17 cellular contexts compared by ENCODE assay signal in genomic region chr14:95040723-95041476, GRCh38.
DNase-seq lines count a peak whose midpoint lies in the region; ATAC-seq and TF ChIP-seq lines count a peak whose summit lies in the region.
"Had no signal": no experiment of that assay in that cellular context is flagged by ENCODE, and none has a peak within 500 bp of the region (broad histone marks: within the 10 kb centered on the region; RNA-seq: fewer than 3 reads in every experiment).

No MANE protein-coding gene starts in this region.

- DNase-seq in GM23248 (peak; percentile 9), adipocyte (ENCODE audit: low read depth) (peak; percentile 10), islet precursor cell (peak; percentile 21), spleen (peak; percentile 32), NCI-H2196 treated with DMSO at 0.1 percent for 48 hours (lab: John Stamatoyannopoulos, UW; ENCODE audit: unreplicated experiment) (no peak), NOMO-1 (lab: John Stamatoyannopoulos, UW; ENCODE audit: unreplicated experiment in 2 of 2) (no peak)
- DNase-seq: anterior cingulate cortex; NCI-H1092; NCI-H226; PC-3; stimulated activated naive CD4-positive, alpha-beta T cell treated with Interleukin-2 at 50 U/mL for 16 hours had no signal

- intact Hi-C loops in spleen (cut with DNase I; ENCODE audit: low total_unique reads), result no loop called here

- H3F3A ChIP-seq in GM23248 (ENCODE audit: insufficient read depth), result no peaks in the 10 kb centered on the region

- TF ChIP-seq CTCF in spleen (IDR thresholded peaks at IDR 0.05 in 8 of 11, conservative IDR thresholded peaks at IDR 0.05 in 3 of 11), result no peak

- no peaks in the 10 kb centered on the region for H3K9me2 ChIP-seq in GM23248 (ENCODE audit: insufficient read depth)

- TF ChIP-seq POLR2A in spleen (IDR thresholded peaks at IDR 0.05), result no peak

- H3K36me3 ChIP-seq in GM23248 (ENCODE audit: low read depth), result no peaks in the 10 kb centered on the region
- no peaks in the 10 kb centered on the region for H3K36me3 ChIP-seq in adipocyte (ENCODE audit: control insufficient read depth, insufficient read depth, low read length, severe bottlenecking)
- H3K36me3 ChIP-seq in spleen, result no peaks in the 10 kb centered on the region

- H3K9ac ChIP-seq in GM23248 (no peak overlapping the region), adipocyte (ENCODE audit: low read length) (no peak overlapping the region)

- H3K79me2 ChIP-seq in GM23248 (ENCODE audit: insufficient read depth), result no peaks in the 10 kb centered on the region

- ATAC-seq in HG02678 (IDR thresholded peaks at IDR 0.05; ENCODE audit: unreplicated experiment) (no peak), GM19463 (IDR thresholded peaks at IDR 0.05; ENCODE audit: unreplicated experiment) (no peak)
- ATAC-seq: activated T-helper 17 cell treated with anti-CD3 and anti-CD28 coated beads, Interleukin-2, amount 50 U/mL, for 72 hours; HCT116; PC-3; SK-N-SH treated with all-trans-retinoic acid at 6 μM for 48 hours had no signal

- H3K9me3 ChIP-seq in GM23248 (ENCODE audit: low read depth) (no peaks in the 10 kb centered on the region), adipocyte (ENCODE audit: control insufficient read depth, low read length) (no peaks in the 10 kb centered on the region), spleen (no peaks in the 10 kb centered on the region)

- no peak overlapping the region for H2AFZ ChIP-seq in GM23248

- H3K27ac ChIP-seq in GM23248, result no peak overlapping the region
- H3K27ac ChIP-seq in spleen, result no peak overlapping the region
- H3K27ac ChIP-seq: dorsolateral prefrontal cortex had no signal

- no peak overlapping the region for H3K4me2 ChIP-seq in GM23248 (ENCODE audit: unreplicated experiment)

- H3K4me1 ChIP-seq in GM23248 (ENCODE audit: insufficient read depth) (no peaks in the 10 kb centered on the region), adipocyte (ENCODE audit: control insufficient read depth, insufficient read depth, low read length) (peaks cover 16% of the 10 kb centered on the region), spleen (no peaks in the 10 kb centered on the region)

- no peaks in the 10 kb centered on the region for H4K20me1 ChIP-seq in GM23248 (ENCODE audit: insufficient read depth)

- in situ Hi-C loops in GM23248 (cut with MboI), result no loop called here

- H3K27me3 ChIP-seq in GM23248 (replicated peaks; ENCODE audit: insufficient read depth), result no peaks in the 10 kb centered on the region; the same call in none of the 2 replicates
- H3K27me3 ChIP-seq in adipocyte (replicated peaks; ENCODE audit: control insufficient read depth, insufficient read depth, low read length), result peaks cover 19% of the 10 kb centered on the region
- H3K27me3 ChIP-seq in spleen (replicated peaks in 1 of 7), result peaks cover 0 to 39% (median 0%) of the 10 kb centered on the region in 7 donors

- WGBS in GM23248 (ENCODE audit: low coverage in 1 of 2, low lambda C conversion rate in 2 of 2, missing lambda C conversion rate in 2 of 2), 2 experiments, result 32 to 34% methylated on average over 9 of the region's 9 CpGs
- WGBS in spleen, 5 donors, result 69 to 78% (median 70%) methylated on average over 9 of the region's 9 CpGs

- H3K4me3 ChIP-seq in GM23248 (no peak overlapping the region), adipocyte (ENCODE audit: low read length) (no peak overlapping the region), spleen (no peak overlapping the region)
- H3K4me3 ChIP-seq: dorsolateral prefrontal cortex had no signal

Comparison
In these comparisons a context has a peak if more than half of its experiments do, and no peak if none do; other contexts are left out.
1. DNase-seq: peak in GM23248 (single experiment), adipocyte (single experiment), islet precursor cell (single experiment) and spleen (single experiment); none in NCI-H2196 treated with DMSO at 0.1 percent for 48 hours (single experiment) and NOMO-1 (0 of 2).